In the genomic region with DNA sequence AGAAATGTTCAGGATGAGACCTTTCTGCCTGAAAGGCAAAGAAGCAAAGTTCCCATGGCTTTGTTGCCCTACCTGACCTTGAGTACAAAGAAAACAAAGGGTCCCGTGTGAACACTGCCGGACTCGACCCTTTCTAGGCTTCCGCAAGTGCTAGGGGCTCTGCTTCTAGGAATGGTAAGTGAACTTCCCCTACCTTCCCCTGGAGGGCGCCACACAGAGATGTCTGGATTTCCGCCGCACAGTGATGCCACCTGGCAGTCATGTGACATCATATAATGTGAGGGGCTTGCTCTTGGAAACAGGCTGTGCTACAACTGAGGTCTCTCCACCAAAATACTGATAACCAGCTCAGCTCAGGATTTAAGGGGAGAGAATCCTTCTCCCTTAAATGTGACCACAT, we compare ENCODE assay signal across 19 cellular contexts. TPM values are rescaled to one million over a fixed set of nuclear protein-coding genes. Genes with fewer than 3 reads are reported as not detected.
A peak's percentile ranks its signal among the peaks of the same experiment; 100 is the strongest.
DNase-seq lines count a peak whose midpoint lies in the region; ATAC-seq, FAIRE-seq and TF ChIP-seq lines count a peak whose summit lies in the region.
"Had no signal": no experiment of that assay in that cellular context is flagged by ENCODE, and none has a peak within 500 bp of the region (broad histone marks: within the 10 kb centered on the region; RNA-seq: fewer than 3 reads in every experiment).

No MANE protein-coding gene starts in this region.

- no peak for ATAC-seq in HG02623 (IDR thresholded peaks at IDR 0.05; ENCODE audit: unreplicated experiment)
- ATAC-seq in GM19023 (IDR thresholded peaks at IDR 0.05; ENCODE audit: unreplicated experiment): no peak
- ATAC-seq in body of pancreas: no peak

- no peak overlapping the region for H3K27ac ChIP-seq in body of pancreas
- H3K27ac ChIP-seq: ascending aorta, left ventricle myocardium inferior, prostate gland, transverse colon had no signal

- TF ChIP-seq CTCF in D721Med (IDR thresholded peaks at IDR 0.05; ENCODE audit: insufficient read depth, missing control alignments) (peak; percentile 2), GM12873 (IDR thresholded peaks at IDR 0.05; ENCODE audit: insufficient read depth, low read depth, low read length, missing control alignments) (peak; percentile 40), epithelial cell of proximal tubule (conservative IDR thresholded peaks at IDR 0.05; ENCODE audit: low read depth, low read length) (peak; percentile 27), body of pancreas (IDR thresholded peaks at IDR 0.05) (no peak)

- intact Hi-C loops in body of pancreas (cut with DNase I): no loop called here

- no peak for TF ChIP-seq POLR2A in body of pancreas (IDR thresholded peaks at IDR 0.05)

- H3K9ac ChIP-seq in NT2/D1 (ENCODE audit: insufficient read length, low read depth): no peak overlapping the region

- H3K9me3 ChIP-seq in NT2/D1 (ENCODE audit: insufficient read depth, low read length): no peaks in the 10 kb centered on the region; the same call in 1 of the 2 replicates
- no peaks in the 10 kb centered on the region for H3K9me3 ChIP-seq in body of pancreas
- H3K9me3 ChIP-seq: ascending aorta, left ventricle myocardium inferior, prostate gland, transverse colon had no signal

- no peaks in the 10 kb centered on the region for H3K4me1 ChIP-seq in NT2/D1 (ENCODE audit: insufficient read depth, insufficient read length)
- peaks cover 15% of the 10 kb centered on the region for H3K4me1 ChIP-seq in body of pancreas
- H3K4me1 ChIP-seq: ascending aorta, left ventricle myocardium inferior, prostate gland, transverse colon had no signal

- no peak overlapping the region for H3K4me3 ChIP-seq in NT2/D1 (ENCODE audit: insufficient read length, low read depth)
- no peak overlapping the region for H3K4me3 ChIP-seq in epithelial cell of proximal tubule (ENCODE audit: low read depth, low read length)
- no peak overlapping the region for H3K4me3 ChIP-seq in body of pancreas
- H3K4me3 ChIP-seq: ascending aorta, left ventricle myocardium inferior, prostate gland, transverse colon had no signal

- DNase-seq in D721Med (ENCODE audit: insufficient read length, low spot score) (no peak), NT2/D1 (ENCODE audit: low read depth, low spot score) (peak; percentile 38), epithelial cell of proximal tubule (ENCODE audit: low read depth) (no peak), body of pancreas (no peak)
- DNase-seq in stimulated activated naive CD4-positive, alpha-beta T cell (lab: John Stamatoyannopoulos, UW): no peak
- DNase-seq: activated CD4-positive, alpha-beta T cell treated with anti-CD3 and anti-CD28 coated beads, Interleukin-2, amount 50 U/mL, for 48 hours; Kasumi-1; left ventricle myocardium inferior; NCI-H187 treated with DMSO at 0.1 percent for 48 hours; NCI-H526 treated with DMSO at 0.1 percent for 48 hours; SHP77; transverse colon had no signal

- no peaks in the 10 kb centered on the region for H3K36me3 ChIP-seq in NT2/D1 (ENCODE audit: insufficient read depth, insufficient read length, low read length)
- H3K36me3 ChIP-seq in body of pancreas (replicated peaks in 1 of 2; ENCODE audit: insufficient read depth in 1 of 2, low read depth in 2 of 2): no peaks in the 10 kb centered on the region
- H3K36me3 ChIP-seq: ascending aorta, left ventricle myocardium inferior, prostate gland, transverse colon had no signal

- FAIRE-seq in D721Med (lab: Jason Lieb, UNC): no peak

- H3K27me3 ChIP-seq in NT2/D1 (ENCODE audit: insufficient read depth, insufficient read length): no peaks in the 10 kb centered on the region
- no peaks in the 10 kb centered on the region for H3K27me3 ChIP-seq in body of pancreas
- H3K27me3 ChIP-seq: ascending aorta, transverse colon had no signal

- WGBS in body of pancreas, 2 donors: 86 to 96% methylated on average over 4 to 7 of the region's 7 CpGs

RNA-seq across cellular contexts. Expression of gene HSD17B3, which starts 56.6 kb away (rescaled TPM):
- total RNA-seq in epithelial cell of proximal tubule (not detected in 2 replicates), body of pancreas (under 1 TPM in 1 of 2 donors, not detected in 1; 0.52 TPM)
- total RNA-seq: ascending aorta, dermis microvascular lymphatic vessel endothelial cell, myocyte had no signal

Comparison
In these comparisons a context has a peak if more than half of its experiments do, and no peak if none do; other contexts are left out.
1. CTCF ChIP-seq: peak in D721Med (single experiment), GM12873 (single experiment) and epithelial cell of proximal tubule (single experiment); none in body of pancreas (0 of 7).